In the genomic region with DNA sequence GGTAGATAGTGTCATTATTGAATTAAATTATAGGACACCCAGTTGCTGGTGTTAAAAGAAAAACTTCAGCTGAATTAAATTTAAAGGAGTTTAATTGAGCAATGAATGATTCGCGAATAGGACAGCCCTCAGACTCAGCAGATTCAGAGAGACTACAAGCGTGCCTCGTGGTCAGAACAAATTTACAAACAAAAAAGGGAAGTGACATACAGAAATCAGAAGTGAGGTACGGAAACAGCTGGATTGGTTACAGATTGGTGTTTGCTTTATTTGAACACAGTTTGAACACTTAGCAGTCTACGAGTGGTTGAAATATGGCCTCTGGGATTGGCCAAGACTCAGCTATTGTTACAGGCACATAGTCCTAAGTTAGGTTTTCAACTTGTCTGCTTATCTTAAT, we compare ENCODE assay signal across 11 cellular contexts. TPM values are rescaled to one million over a fixed set of nuclear protein-coding genes. Genes with fewer than 3 reads are reported as not detected.
DNase-seq lines count a peak whose midpoint lies in the region; ATAC-seq and TF ChIP-seq lines count a peak whose summit lies in the region.
"Had no signal": no experiment of that assay in that cellular context is flagged by ENCODE, and none has a peak within 500 bp of the region (broad histone marks: within the 10 kb centered on the region; RNA-seq: fewer than 3 reads in every experiment).

No MANE protein-coding gene starts in this region.

- no peaks in the 10 kb centered on the region for H3K4me1 ChIP-seq in uterus
- H3K4me1 ChIP-seq: parathyroid adenoma had no signal

- no peak overlapping the region for H3K27ac ChIP-seq in uterus
- H3K27ac ChIP-seq: parathyroid adenoma had no signal

- TF ChIP-seq POLR2A in uterus (IDR thresholded peaks at IDR 0.05), result no peak

- DNase-seq in CD1c-positive myeloid dendritic cell (ENCODE audit: extremely low spot score) (peak; percentile 74), OCI-M1 (lab: John Stamatoyannopoulos, UW) (peak; percentile 86), uterus (no peak), NCI-H1417 (lab: John Stamatoyannopoulos, UW) (no peak), NCI-H2029 treated with DMSO at 0.1 percent for 48 hours (lab: John Stamatoyannopoulos, UW) (no peak)
- no peak for DNase-seq in activated naive CD4-positive, alpha-beta T cell treated with anti-CD3 and anti-CD28 coated beads, Interleukin-2, amount 50 U/mL, for 72 hours (ENCODE audit: low spot score in 2 of 2)
- DNase-seq: activated T-cell treated with anti-CD3 and anti-CD28 coated beads, Interleukin-2, amount 50 U/mL, for 4 hours; NCI-H1092 treated with DMSO at 0.1 percent for 48 hours had no signal

- H3K36me3 Mint-ChIP-seq in activated naive CD4-positive, alpha-beta T cell treated with anti-CD3 and anti-CD28 coated beads, Interleukin-2, amount 50 U/mL, for 72 hours, result peaks cover 0 to 7% of the 10 kb centered on the region in 2 donors

- no peak overlapping the region for H3K27ac Mint-ChIP-seq in activated naive CD4-positive, alpha-beta T cell treated with anti-CD3 and anti-CD28 coated beads, Interleukin-2, amount 50 U/mL, for 72 hours

- no peaks in the 10 kb centered on the region for H3K27me3 ChIP-seq in uterus

- no peaks in the 10 kb centered on the region for H3K9me3 ChIP-seq in uterus

- no peak for TF ChIP-seq CTCF in uterus (IDR thresholded peaks at IDR 0.05)

- ATAC-seq in GM19467 (IDR thresholded peaks at IDR 0.05; ENCODE audit: unreplicated experiment), result peak; percentile 92
- ATAC-seq in HG03108 (IDR thresholded peaks at IDR 0.05; ENCODE audit: unreplicated experiment), result peak; percentile 88
- ATAC-seq in activated naive CD4-positive, alpha-beta T cell treated with anti-CD3 and anti-CD28 coated beads, Interleukin-2, amount 50 U/mL, for 72 hours, result no peak
- ATAC-seq: activated T-cell treated with anti-CD3 and anti-CD28 coated beads, Interleukin-2, amount 50 U/mL, for 4 hours had no signal

- no peaks in the 10 kb centered on the region for H3K36me3 ChIP-seq in uterus

- no peak overlapping the region for H3K4me3 ChIP-seq in uterus

- H3K9me3 Mint-ChIP-seq in activated naive CD4-positive, alpha-beta T cell treated with anti-CD3 and anti-CD28 coated beads, Interleukin-2, amount 50 U/mL, for 72 hours, result peaks cover 3 to 6% of the 10 kb centered on the region in 2 donors
- H3K9me3 Mint-ChIP-seq: activated T-cell treated with anti-CD3 and anti-CD28 coated beads, Interleukin-2, amount 50 U/mL, for 4 hours had no signal

- intact Hi-C loops in uterus (cut with DNase I; ENCODE audit: low total_unique reads), result no loop called here

RNA-seq across cellular contexts. Expression of gene TNFRSF21, which starts 25.8 kb away (rescaled TPM):
- total RNA-seq in uterus, result 10 to 100 TPM in 2 of 4 donors, 1 to 10 TPM in 2; 1.0 to 33.1 (median 13.2) TPM
- total RNA-seq in activated naive CD4-positive, alpha-beta T cell treated with anti-CD3 and anti-CD28 coated beads, Interleukin-2, amount 50 U/mL, for 72 hours, result 1 to 10 TPM; 1.8 to 2.0 TPM

Comparison
In these comparisons a context has a peak if more than half of its experiments do, and no peak if none do; other contexts are left out.
1. DNase-seq: peak in CD1c-positive myeloid dendritic cell (single experiment) and OCI-M1 (single experiment); none in uterus (0 of 2), activated naive CD4-positive, alpha-beta T cell treated with anti-CD3 and anti-CD28 coated beads, Interleukin-2, amount 50 U/mL, for 72 hours (0 of 2), NCI-H1417 (0 of 3) and NCI-H2029 treated with DMSO at 0.1 percent for 48 hours (single experiment).
2. ATAC-seq: peak in GM19467 (single experiment) and HG03108 (single experiment); none in activated naive CD4-positive, alpha-beta T cell treated with anti-CD3 and anti-CD28 coated beads, Interleukin-2, amount 50 U/mL, for 72 hours (0 of 2).